22 cellular contexts compared by ENCODE assay signal in the genomic region with DNA sequence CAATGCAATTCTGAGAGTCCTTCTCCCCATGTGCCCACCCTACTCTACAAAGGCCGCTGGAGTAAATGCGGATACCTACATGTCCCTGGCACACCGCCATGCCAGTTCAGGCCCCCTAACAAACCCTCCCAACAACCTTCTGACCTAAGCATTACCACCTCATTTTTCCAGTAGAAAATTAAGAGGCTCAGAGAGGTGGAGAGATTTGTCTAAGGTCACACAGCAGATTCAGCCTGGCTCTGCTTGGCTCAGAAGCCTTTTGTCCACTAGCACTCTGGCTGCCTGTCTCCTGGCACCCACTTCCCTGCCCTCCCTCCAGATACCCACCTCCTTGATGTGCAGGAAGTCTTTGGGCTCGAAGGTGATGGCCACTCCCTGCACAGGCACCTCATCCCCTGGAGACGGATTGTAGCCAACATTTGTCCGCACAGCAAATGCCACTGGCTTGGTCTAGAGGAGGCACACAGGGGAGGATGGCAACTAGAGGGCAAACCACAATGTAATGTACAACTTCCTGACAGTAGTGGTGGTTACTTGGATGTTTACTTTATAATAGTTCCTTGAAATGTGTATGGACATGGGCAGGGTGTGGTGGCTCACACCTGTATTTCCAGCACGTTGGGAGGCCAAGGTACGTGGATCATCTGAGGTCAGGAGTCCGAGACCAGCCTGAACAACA. TPM values are rescaled to one million over a fixed set of nuclear protein-coding genes. Genes with fewer than 3 reads are reported as not detected.
DNase-seq lines count a peak whose midpoint lies in the region; ATAC-seq and FAIRE-seq lines count a peak whose summit lies in the region.
"Had no signal": no experiment of that assay in that cellular context is flagged by ENCODE, and none has a peak within 500 bp of the region (broad histone marks: within the 10 kb centered on the region; RNA-seq: fewer than 3 reads in every experiment).

No MANE protein-coding gene starts in this region.

- H3K36me3 Mint-ChIP-seq in activated CD4-positive, alpha-beta memory T cell treated with anti-CD3 and anti-CD28 coated beads, Interleukin-2, amount 10 ng/mL, durations not matched to agents 7 days and 5 days (ENCODE audit: low read depth), result peaks cover 35% of the 10 kb centered on the region
- H3K36me3 Mint-ChIP-seq in activated CD4-positive, alpha-beta memory T cell treated with anti-CD3 and anti-CD28 coated beads for 36 hours, result peaks cover 15% of the 10 kb centered on the region

- peaks cover 9% of the 10 kb centered on the region for H3K4me1 Mint-ChIP-seq in activated CD4-positive, alpha-beta memory T cell treated with anti-CD3 and anti-CD28 coated beads, Interleukin-2, amount 10 ng/mL, durations not matched to agents 7 days and 5 days
- H3K4me1 Mint-ChIP-seq in activated CD4-positive, alpha-beta memory T cell treated with anti-CD3 and anti-CD28 coated beads for 36 hours (ENCODE audit: low read depth), result no peaks in the 10 kb centered on the region
- H3K4me1 Mint-ChIP-seq: GM23338 had no signal

- H2BK120ac ChIP-seq in neuronal stem cell (ENCODE audit: low read depth, low read length), result no peak overlapping the region

- no peak overlapping the region for H3K27ac ChIP-seq in neuronal stem cell (replicated peaks; ENCODE audit: low read length)

- DNase-seq in activated CD4-positive, alpha-beta memory T cell treated with anti-CD3 and anti-CD28 coated beads, Interleukin-2, amount 10 ng/mL, durations not matched to agents 7 days and 5 days, result no peak
- no peak for DNase-seq in activated CD4-positive, alpha-beta memory T cell treated with anti-CD3 and anti-CD28 coated beads for 36 hours
- DNase-seq in UCSD-AML1 (lab: John Stamatoyannopoulos, UW; ENCODE audit: unreplicated experiment) (peak; percentile 41), neuronal stem cell (ENCODE audit: low spot score) (no peak), KG1 (lab: John Stamatoyannopoulos, UW) (no peak), HAP-1 (ENCODE audit: low spot score in 2 of 2) (no peak), frontal cortex (ENCODE audit: low spot score in 2 of 2) (no peak)
- DNase-seq: C1 segment of cervical spinal cord, DND-41, Karpas-422, MM.1S, NCI-H1417, NCI-H2029, NCI-H2171 treated with DMSO at 0.1 percent for 48 hours, NCI-H510A, NCI-H774 had no signal

- H3K9me3 ChIP-seq in neuronal stem cell (replicated peaks in 1 of 2; ENCODE audit: control insufficient read depth in 2 of 2, insufficient read depth in 1 of 2, low read depth in 1 of 2, low read length in 2 of 2), result peaks cover 0 to 2% of the 10 kb centered on the region in 2 donors
- no peaks in the 10 kb centered on the region for H3K9me3 ChIP-seq in HAP-1

- POLR2A ChIA-PET in activated CD4-positive, alpha-beta memory T cell treated with anti-CD3 and anti-CD28 coated beads, Interleukin-2, amount 10 ng/mL, durations not matched to agents 7 days and 5 days (lab: Charles Lee), result no interaction called here
- POLR2A ChIA-PET in activated CD4-positive, alpha-beta memory T cell treated with anti-CD3 and anti-CD28 coated beads for 36 hours (lab: Charles Lee), result no interaction called here

- H2BK5ac ChIP-seq in neuronal stem cell (ENCODE audit: low read length), result no peak overlapping the region

- intact Hi-C loops in activated CD4-positive, alpha-beta memory T cell treated with anti-CD3 and anti-CD28 coated beads for 36 hours (cut with micrococcal nuclease), result no loop called here

- no peak overlapping the region for H2BK12ac ChIP-seq in neuronal stem cell (ENCODE audit: low read length)

- H3K4ac ChIP-seq in neuronal stem cell (ENCODE audit: low read length), result no peak overlapping the region

- H3K4me1 ChIP-seq in neuronal stem cell (ENCODE audit: control insufficient read depth in 2 of 2, insufficient read depth in 1 of 2, low read depth in 1 of 2, low read length in 2 of 2), result no peaks in the 10 kb centered on the region
- H3K4me1 ChIP-seq in HAP-1, result no peaks in the 10 kb centered on the region

- no peak overlapping the region for H3K14ac ChIP-seq in neuronal stem cell (ENCODE audit: low read length)

- no peaks in the 10 kb centered on the region for H3K27me3 Mint-ChIP-seq in activated CD4-positive, alpha-beta memory T cell treated with anti-CD3 and anti-CD28 coated beads, Interleukin-2, amount 10 ng/mL, durations not matched to agents 7 days and 5 days
- H3K27me3 Mint-ChIP-seq in activated CD4-positive, alpha-beta memory T cell treated with anti-CD3 and anti-CD28 coated beads for 36 hours, result no peaks in the 10 kb centered on the region

- no peak overlapping the region for H2BK15ac ChIP-seq in neuronal stem cell (ENCODE audit: low read length)

- H3K4me3 ChIP-seq in neuronal stem cell (ENCODE audit: low read length in 2 of 2) (no peak overlapping the region), HAP-1 (no peak overlapping the region)
- H3K4me3 ChIP-seq: GM12878, GM23338 had no signal

- H3K27me3 ChIP-seq in neuronal stem cell (ENCODE audit: control insufficient read depth in 3 of 3, insufficient read depth in 3 of 3, low read depth in 1 of 3, low read length in 3 of 3) (no peaks in the 10 kb centered on the region), HAP-1 (ENCODE audit: low read depth) (no peaks in the 10 kb centered on the region)

- no peaks in the 10 kb centered on the region for H3K9me3 Mint-ChIP-seq in activated CD4-positive, alpha-beta memory T cell treated with anti-CD3 and anti-CD28 coated beads, Interleukin-2, amount 10 ng/mL, durations not matched to agents 7 days and 5 days
- H3K9me3 Mint-ChIP-seq in activated CD4-positive, alpha-beta memory T cell treated with anti-CD3 and anti-CD28 coated beads for 36 hours, result no peaks in the 10 kb centered on the region
- H3K9me3 Mint-ChIP-seq: GM23338 had no signal

- peaks cover 2% of the 10 kb centered on the region for H3K79me1 ChIP-seq in neuronal stem cell (ENCODE audit: low read depth, low read length)

- no peak overlapping the region for H3K23ac ChIP-seq in neuronal stem cell (ENCODE audit: low read depth, low read length, poor library complexity)

- H3K36me3 ChIP-seq in neuronal stem cell (replicated peaks in 1 of 2; ENCODE audit: control insufficient read depth in 2 of 2, insufficient read depth in 2 of 2, low read length in 2 of 2) (peaks cover 50 to 74% of the 10 kb centered on the region in 2 donors), HAP-1 (replicated peaks) (peaks cover 56% of the 10 kb centered on the region)

- no peak overlapping the region for H3K18ac ChIP-seq in neuronal stem cell (ENCODE audit: low read length)

- H2AK5ac ChIP-seq in neuronal stem cell (ENCODE audit: low read depth, low read length), result no peak overlapping the region

- H4K8ac ChIP-seq in neuronal stem cell (ENCODE audit: low read depth, low read length), result peak overlapping the region; percentile 29

- no peak for FAIRE-seq in frontal cortex (lab: Jason Lieb, UNC)
- FAIRE-seq: A204.1, G401.6, GM12878 had no signal

- no peak overlapping the region for H3K4me2 ChIP-seq in neuronal stem cell (ENCODE audit: insufficient read depth, low read length, poor library complexity, severe bottlenecking)
- H3K4me2 ChIP-seq: GM23338 had no signal

- H2AFZ ChIP-seq in neuronal stem cell (ENCODE audit: low read length), result no peak overlapping the region
- H2AFZ ChIP-seq: GM23338 had no signal

- in situ Hi-C loops in HAP-1 (cut with MboI; ENCODE audit: low sequenced_read_pairs), result no loop called here

- ATAC-seq in HG03457 (IDR thresholded peaks at IDR 0.05; ENCODE audit: unreplicated experiment), result no peak
- ATAC-seq: GM12878, GM23338 had no signal

- CTCF ChIA-PET in activated CD4-positive, alpha-beta memory T cell treated with anti-CD3 and anti-CD28 coated beads, Interleukin-2, amount 10 ng/mL, durations not matched to agents 7 days and 5 days (lab: Charles Lee), result no interaction called here
- CTCF ChIA-PET in activated CD4-positive, alpha-beta memory T cell treated with anti-CD3 and anti-CD28 coated beads for 36 hours (lab: Charles Lee), result interaction anchor here (1.0 kb wide), 1 partner anchor 34 kb away, joined by 4 read pairs; no protein-coding TSS in a partner anchor

- H3K4me3 Mint-ChIP-seq in activated CD4-positive, alpha-beta memory T cell treated with anti-CD3 and anti-CD28 coated beads, Interleukin-2, amount 10 ng/mL, durations not matched to agents 7 days and 5 days, result no peak overlapping the region
- no peak overlapping the region for H3K4me3 Mint-ChIP-seq in activated CD4-positive, alpha-beta memory T cell treated with anti-CD3 and anti-CD28 coated beads for 36 hours
- H3K4me3 Mint-ChIP-seq: GM23338 had no signal

- WGBS in neuronal stem cell (ENCODE audit: extremely low coverage in 2 of 2, insufficient read length in 2 of 2, insufficient replicate concordance in 1 of 2), 2 donors, result no CpG with 5 or more reads among the region's 9 CpGs

- H4K91ac ChIP-seq in neuronal stem cell (ENCODE audit: low read depth, low read length, poor library complexity), result no peak overlapping the region

- peak overlapping the region; percentile 54 for H3K27ac Mint-ChIP-seq in activated CD4-positive, alpha-beta memory T cell treated with anti-CD3 and anti-CD28 coated beads, Interleukin-2, amount 10 ng/mL, durations not matched to agents 7 days and 5 days
- H3K27ac Mint-ChIP-seq in activated CD4-positive, alpha-beta memory T cell treated with anti-CD3 and anti-CD28 coated beads for 36 hours, result no peak overlapping the region
- H3K27ac Mint-ChIP-seq: GM23338 had no signal

- H3K9ac ChIP-seq in neuronal stem cell (ENCODE audit: low read depth, low read length, poor library complexity), result no peak overlapping the region

RNA-seq across cellular contexts. Expression of a gene that starts 10.2 kb away (rescaled TPM):
- total RNA-seq in activated CD4-positive, alpha-beta memory T cell treated with anti-CD3 and anti-CD28 coated beads, Interleukin-2, amount 10 ng/mL, durations not matched to agents 7 days and 5 days, result 10 to 100 TPM; 19.5 to 24.0 TPM
- total RNA-seq in activated CD4-positive, alpha-beta memory T cell treated with anti-CD3 and anti-CD28 coated beads for 36 hours, result 10 to 100 TPM; 13.6 to 14.1 TPM
- polyA plus RNA-seq in neuronal stem cell (2013, experiment 1 of 2), result 5.8 TPM
- polyA plus RNA-seq in neuronal stem cell (2013, experiment 2 of 2), result 5.9 TPM
- 14.3 TPM for total RNA-seq in frontal cortex

RNA-seq across cellular contexts. Expression of a gene that starts 12.8 kb away (rescaled TPM):
- total RNA-seq in activated CD4-positive, alpha-beta memory T cell treated with anti-CD3 and anti-CD28 coated beads, Interleukin-2, amount 10 ng/mL, durations not matched to agents 7 days and 5 days, result 1,000 to 10,000 TPM; 1,724 to 1,761 TPM
- total RNA-seq in activated CD4-positive, alpha-beta memory T cell treated with anti-CD3 and anti-CD28 coated beads for 36 hours, result 1,000 to 10,000 TPM; 2,624 to 2,689 TPM
- 2,934 TPM for polyA plus RNA-seq in neuronal stem cell (2013, experiment 1 of 2)
- polyA plus RNA-seq in neuronal stem cell (2013, experiment 2 of 2), result 2,874 TPM
- total RNA-seq in frontal cortex, result 1,210 TPM

RNA-seq across cellular contexts. Expression of a gene that starts 21.3 kb away (rescaled TPM):
- under 1 TPM in 1 of 2 experiments, not detected in 1; 0.15 TPM for total RNA-seq in activated CD4-positive, alpha-beta memory T cell treated with anti-CD3 and anti-CD28 coated beads, Interleukin-2, amount 10 ng/mL, durations not matched to agents 7 days and 5 days
- not detected for total RNA-seq in activated CD4-positive, alpha-beta memory T cell treated with anti-CD3 and anti-CD28 coated beads for 36 hours
- polyA plus RNA-seq in neuronal stem cell (2013, experiment 1 of 2), result not detected
- not detected for polyA plus RNA-seq in neuronal stem cell (2013, experiment 2 of 2)
- total RNA-seq in frontal cortex, result not detected
- total RNA-seq: GM12878, GM23338, SK-MEL-5 had no signal
- polyA plus RNA-seq: GM12878, GM23338 had no signal

RNA-seq across cellular contexts. Expression of a gene that starts 35.9 kb away (rescaled TPM):
- 1 to 10 TPM; 7.2 to 7.3 TPM for total RNA-seq in activated CD4-positive, alpha-beta memory T cell treated with anti-CD3 and anti-CD28 coated beads, Interleukin-2, amount 10 ng/mL, durations not matched to agents 7 days and 5 days
- total RNA-seq in activated CD4-positive, alpha-beta memory T cell treated with anti-CD3 and anti-CD28 coated beads for 36 hours, result 1 to 10 TPM; 1.2 to 2.2 TPM
- 0.56 TPM for polyA plus RNA-seq in neuronal stem cell (2013, experiment 1 of 2)
- 0.46 TPM for polyA plus RNA-seq in neuronal stem cell (2013, experiment 2 of 2)
- total RNA-seq in frontal cortex, result 9.8 TPM
- total RNA-seq: GM12878 had no signal

RNA-seq across cellular contexts. Expression of a gene that starts 38.5 kb away (rescaled TPM):
- total RNA-seq in activated CD4-positive, alpha-beta memory T cell treated with anti-CD3 and anti-CD28 coated beads, Interleukin-2, amount 10 ng/mL, durations not matched to agents 7 days and 5 days, result not detected
- not detected for total RNA-seq in activated CD4-positive, alpha-beta memory T cell treated with anti-CD3 and anti-CD28 coated beads for 36 hours
- 3.2 TPM for polyA plus RNA-seq in neuronal stem cell (2013, experiment 1 of 2)
- 3.3 TPM for polyA plus RNA-seq in neuronal stem cell (2013, experiment 2 of 2)
- total RNA-seq in frontal cortex, result under 0.01 TPM
- total RNA-seq: SK-MEL-5 had no signal
- polyA plus RNA-seq: GM12878 had no signal
